ENCODE assay signal across 17 cellular contexts in the genomic region with DNA sequence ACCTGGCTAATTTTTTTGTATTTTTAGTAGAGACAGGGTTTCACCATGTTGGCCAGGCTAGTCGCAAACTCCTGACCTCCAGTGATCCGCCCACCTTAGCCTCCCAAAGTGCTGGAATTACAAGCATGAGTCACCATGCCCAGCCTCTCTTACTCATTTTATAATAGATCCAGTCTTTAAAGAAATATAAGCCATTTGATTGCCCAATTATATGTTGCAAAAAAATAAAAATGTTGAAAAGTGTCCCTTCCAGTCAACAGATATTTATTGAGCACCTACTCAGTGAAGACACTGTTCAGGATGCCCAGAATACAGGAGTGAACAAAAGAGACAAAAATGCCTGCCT. TPM values are rescaled to one million over a fixed set of nuclear protein-coding genes. Genes with fewer than 3 reads are reported as not detected.
DNase-seq lines count a peak whose midpoint lies in the region; ATAC-seq and TF ChIP-seq lines count a peak whose summit lies in the region.
"Had no signal": no experiment of that assay in that cellular context is flagged by ENCODE, and none has a peak within 500 bp of the region (broad histone marks: within the 10 kb centered on the region; RNA-seq: fewer than 3 reads in every experiment).

No MANE protein-coding gene starts in this region.

- no peaks in the 10 kb centered on the region for H3K79me1 ChIP-seq in IMR-90 (ENCODE audit: low read depth in 1 of 2, low read length in 2 of 2)

- no peaks in the 10 kb centered on the region for H3K27me3 Mint-ChIP-seq in mesothelial cell of epicardium (ENCODE audit: low read depth)
- peaks cover 11 to 12% of the 10 kb centered on the region in 2 donors for H3K27me3 Mint-ChIP-seq in natural killer cell treated with Interleukin-12 subunit alpha and Interleukin-12 subunit beta and Interleukin-15 and Interleukin-18, amount 100 ng/mL, for 72 hours

- peak; percentile 18 for DNase-seq in ACHN
- peak; percentile 70 for DNase-seq in IMR-90
- DNase-seq in amniotic epithelial cell (ENCODE audit: low read depth), result peak; percentile 74
- DNase-seq in foreskin fibroblast, result peak; percentile 64 to 78
- DNase-seq in mesothelial cell of epicardium (ENCODE audit: low spot score in 2 of 2, unreplicated experiment in 2 of 2), result no peak
- DNase-seq in SHP77 treated with DMSO at 0.1 percent for 48 hours (lab: John Stamatoyannopoulos, UW), result no peak
- no peak for DNase-seq in cortex of kidney (lab: John Stamatoyannopoulos, UW)
- DNase-seq in natural killer cell treated with Interleukin-12 subunit alpha and Interleukin-12 subunit beta and Interleukin-15 and Interleukin-18, amount 100 ng/mL, for 72 hours (ENCODE audit: low spot score), result no peak
- DNase-seq: activated CD4-positive, alpha-beta T cell treated with anti-CD3 and anti-CD28 coated beads, Interleukin-2, amount 10 ng/mL, durations not matched to agents 24 days and 14 days; activated T-cell treated with anti-CD3 and anti-CD28 coated beads, Interleukin-2, amount 50 U/mL, for 24 hours; left lung; NCI-H1048; NCI-H2107; SHP77; T-helper 9 cell had no signal

- peak overlapping the region; percentile 83 for H2BK20ac ChIP-seq in IMR-90 (ENCODE audit: low read depth, low read length)

- peaks cover 9% of the 10 kb centered on the region for H3K9me1 ChIP-seq in IMR-90 (ENCODE audit: insufficient read depth, low read length)

- no peaks in the 10 kb centered on the region for H3K36me3 Mint-ChIP-seq in mesothelial cell of epicardium
- H3K36me3 Mint-ChIP-seq in natural killer cell treated with Interleukin-12 subunit alpha and Interleukin-12 subunit beta and Interleukin-15 and Interleukin-18, amount 100 ng/mL, for 72 hours, result no peaks in the 10 kb centered on the region
- H3K36me3 Mint-ChIP-seq: activated naive CD8-positive, alpha-beta T cell had no signal

- H3K4me3 Mint-ChIP-seq in mesothelial cell of epicardium, result no peak overlapping the region
- H3K4me3 Mint-ChIP-seq in natural killer cell treated with Interleukin-12 subunit alpha and Interleukin-12 subunit beta and Interleukin-15 and Interleukin-18, amount 100 ng/mL, for 72 hours, result no peak overlapping the region
- H3K4me3 Mint-ChIP-seq: activated CD4-positive, alpha-beta T cell treated with anti-CD3 and anti-CD28 coated beads, Interleukin-2, amount 10 ng/mL, durations not matched to agents 24 days and 14 days; activated naive CD8-positive, alpha-beta T cell; activated T-cell treated with anti-CD3 and anti-CD28 coated beads, Interleukin-2, amount 50 U/mL, for 24 hours had no signal

- H4K91ac ChIP-seq in IMR-90 (ENCODE audit: insufficient read depth, low read depth, low read length), result 0 out of 2 replicates have a peak overlapping the region, but pooled peaks have one; percentile 9

- peaks cover 7% of the 10 kb centered on the region; the same call in 1 of the 2 replicates for H3K4me1 ChIP-seq in IMR-90 (ENCODE audit: control insufficient read depth, insufficient read depth, low read length)
- H3K4me1 ChIP-seq: left lung, suprapubic skin had no signal

- dilution Hi-C loops in IMR-90 (cut with HindIII; ENCODE audit: low sequenced_read_pairs, unreplicated experiment), result no loop called here

- no peaks in the 10 kb centered on the region for H3K9me3 Mint-ChIP-seq in mesothelial cell of epicardium
- no peaks in the 10 kb centered on the region for H3K9me3 Mint-ChIP-seq in natural killer cell treated with Interleukin-12 subunit alpha and Interleukin-12 subunit beta and Interleukin-15 and Interleukin-18, amount 100 ng/mL, for 72 hours
- H3K9me3 Mint-ChIP-seq: activated CD4-positive, alpha-beta T cell treated with anti-CD3 and anti-CD28 coated beads, Interleukin-2, amount 10 ng/mL, durations not matched to agents 24 days and 14 days; activated T-cell treated with anti-CD3 and anti-CD28 coated beads, Interleukin-2, amount 50 U/mL, for 24 hours had no signal

- intact Hi-C loops in IMR-90 (cut with micrococcal nuclease), result no loop called here

- CTCF ChIA-PET in IMR-90 (lab: Yijun Ruan, JAX), result no interaction called here

- H3K18ac ChIP-seq in IMR-90 (ENCODE audit: low read depth, low read length), result peak overlapping the region; percentile 61; the same call in 1 of the 2 replicates

- H2AFZ ChIP-seq in IMR-90 (replicated peaks; ENCODE audit: low read length, poor library complexity), result no peak overlapping the region

- H2AK5ac ChIP-seq in IMR-90 (ENCODE audit: low read depth, low read length), result peak overlapping the region; percentile 63; the same call in 1 of the 2 replicates

- in situ Hi-C loops in ACHN (cut with HindIII; ENCODE audit: low pct_ligation_motif_present, low pct_unique_long_range_greater_than_20kb, low sequenced_read_pairs), result no loop called here
- in situ Hi-C loops in IMR-90 (cut with MboI; ENCODE audit: low sequenced_read_pairs), result no loop called here

- no peak overlapping the region for H2AK9ac ChIP-seq in IMR-90 (replicated peaks; ENCODE audit: low read depth, low read length, poor library complexity)

- 0 out of 2 replicates have a peak overlapping the region, but pooled peaks have one; percentile 1 for H3K23ac ChIP-seq in IMR-90 (ENCODE audit: low read depth, low read length)

- TF ChIP-seq POLR2A in IMR-90 (IDR thresholded peaks at IDR 0.05; ENCODE audit: low read depth, low read length), result no peak

- H4K20me1 ChIP-seq in IMR-90 (ENCODE audit: insufficient read depth, low read length), result no peaks in the 10 kb centered on the region

- H2BK15ac ChIP-seq in IMR-90 (ENCODE audit: low read depth, low read length), result peak overlapping the region; percentile 63; the same call in 2 of the 3 replicates

- H4K8ac ChIP-seq in IMR-90 (ENCODE audit: low read depth in 2 of 2, low read length in 2 of 2), result peak overlapping the region in 1 of 2 experiments; percentile 66; a peak in 1 of 4 replicates

- no peaks in the 10 kb centered on the region for H3K36me3 ChIP-seq in IMR-90 (ENCODE audit: control insufficient read depth, insufficient read depth, low read length)
- H3K36me3 ChIP-seq: left lung, suprapubic skin had no signal

- no peak overlapping the region for H3K27ac Mint-ChIP-seq in mesothelial cell of epicardium
- H3K27ac Mint-ChIP-seq in natural killer cell treated with Interleukin-12 subunit alpha and Interleukin-12 subunit beta and Interleukin-15 and Interleukin-18, amount 100 ng/mL, for 72 hours, result no peak overlapping the region
- H3K27ac Mint-ChIP-seq: activated CD4-positive, alpha-beta T cell treated with anti-CD3 and anti-CD28 coated beads, Interleukin-2, amount 10 ng/mL, durations not matched to agents 24 days and 14 days; activated naive CD8-positive, alpha-beta T cell; activated T-cell treated with anti-CD3 and anti-CD28 coated beads, Interleukin-2, amount 50 U/mL, for 24 hours had no signal

- peak overlapping the region; percentile 78 for H2BK120ac ChIP-seq in IMR-90 (ENCODE audit: low read depth, low read length)

- 0 out of 2 replicates have a peak overlapping the region, but pooled peaks have one; percentile 81 for H3K14ac ChIP-seq in IMR-90 (replicated peaks; ENCODE audit: low read depth, low read length)

- H3K9me3 ChIP-seq in IMR-90 (ENCODE audit: control insufficient read depth, insufficient read depth, low read length), result no peaks in the 10 kb centered on the region
- H3K9me3 ChIP-seq: left lung, suprapubic skin had no signal

- no peak overlapping the region for H3K27ac ChIP-seq in IMR-90 (ENCODE audit: insufficient read depth, low read length)
- H3K27ac ChIP-seq: left lung, suprapubic skin had no signal

- H3K4ac ChIP-seq in IMR-90 (ENCODE audit: low read depth, low read length), result peak overlapping the region; percentile 49

- POLR2A ChIA-PET in IMR-90 (lab: Charles Lee; ENCODE audit: unreplicated experiment), result no interaction called here

- no TSS peak for BruUV-seq in IMR-90 (replicated peaks; lab: Mats Ljungman, UMichigan)

- H3K4me3 ChIP-seq in IMR-90 (ENCODE audit: insufficient read depth, low read depth, low read length) (no peak overlapping the region), foreskin fibroblast (ENCODE audit: low read depth in 1 of 2, low read length in 2 of 2) (no peak overlapping the region)
- H3K4me3 ChIP-seq: left lung, suprapubic skin had no signal

- H3K9ac ChIP-seq in IMR-90 (ENCODE audit: low read depth, low read length), result no peak overlapping the region

- H3K4me1 Mint-ChIP-seq in mesothelial cell of epicardium, result peaks cover 48% of the 10 kb centered on the region
- no peaks in the 10 kb centered on the region for H3K4me1 Mint-ChIP-seq in natural killer cell treated with Interleukin-12 subunit alpha and Interleukin-12 subunit beta and Interleukin-15 and Interleukin-18, amount 100 ng/mL, for 72 hours (ENCODE audit: low read depth in 2 of 2)

- peak overlapping the region; percentile 77 for H2BK5ac ChIP-seq in IMR-90 (ENCODE audit: low read depth, low read length, poor library complexity, severe bottlenecking)

- TF ChIP-seq RAD21 in IMR-90 (IDR thresholded peaks at IDR 0.05; ENCODE audit: low read length), result no peak

- H3K27me3 ChIP-seq in IMR-90 (ENCODE audit: control insufficient read depth, insufficient read depth, low read length), result no peaks in the 10 kb centered on the region
- H3K27me3 ChIP-seq: left lung, suprapubic skin had no signal

- no peak overlapping the region for H3K56ac ChIP-seq in IMR-90 (ENCODE audit: extremely low read depth, insufficient read depth, low read length)

- H3K4me2 ChIP-seq in IMR-90 (ENCODE audit: low read depth, low read length), result no peak overlapping the region

- peak; percentile 70 for ATAC-seq in IMR-90 (ENCODE audit: low read depth)
- ATAC-seq in natural killer cell treated with Interleukin-12 subunit alpha and Interleukin-12 subunit beta and Interleukin-15 and Interleukin-18, amount 100 ng/mL, for 72 hours, result no peak
- ATAC-seq: left lung had no signal

- TF ChIP-seq CTCF in IMR-90 (conservative IDR thresholded peaks at IDR 0.05; ENCODE audit: low read depth, low read length), result no peak
- TF ChIP-seq CTCF in foreskin fibroblast (IDR thresholded peaks at IDR 0.05; ENCODE audit: low read depth, low read length), result no peak
- no peak for TF ChIP-seq CTCF in mesothelial cell of epicardium (IDR thresholded peaks at IDR 0.05; ENCODE audit: unreplicated experiment)

- no peak overlapping the region for H4K5ac ChIP-seq in IMR-90 (ENCODE audit: low read depth, low read length)

- WGBS in IMR-90 (ENCODE audit: extremely low coverage in 2 of 2, insufficient read length in 1 of 2), 2 experiments, result no CpG with 5 or more reads among the region's 2 CpGs

TF ChIP-seq in IMR-90, 13 proteins besides CTCF, POLR2A, EP300 and RAD21 (continues in another document):
- TF ChIP-seq SMC3 (IDR thresholded peaks at IDR 0.05; ENCODE audit: low read depth, low read length), result no peak

RNA-seq across cellular contexts. Expression of a gene that starts 44.7 kb away (rescaled TPM):
- total RNA-seq in IMR-90 (2012; rRNA removed), result 91.9 and 112 TPM in 2 replicates
- polyA plus RNA-seq in IMR-90 (2012; rRNA removed), result 71.0 and 91.0 TPM in 2 replicates
- polyA plus RNA-seq in IMR-90 (2012; cell fraction: cytosol; rRNA removed), result 44.9 and 48.4 TPM in 2 replicates
- polyA plus RNA-seq in IMR-90 (2012; cell fraction: nucleus; rRNA removed; ENCODE audit: low replicate concordance), result 75.8 and 98.2 TPM in 2 replicates
- total RNA-seq in mesothelial cell of epicardium, result 150 to 158 TPM (median 153 TPM) in 3 replicates
- 10 to 100 TPM in 1 of 2 donors, under 1 TPM in 1; 0.52 to 11.0 TPM for total RNA-seq in natural killer cell treated with Interleukin-12 subunit alpha and Interleukin-12 subunit beta and Interleukin-15 and Interleukin-18, amount 100 ng/mL, for 72 hours

Comparison
In these comparisons a context has a peak if more than half of its experiments do, and no peak if none do; other contexts are left out.
1. DNase-seq: peak in ACHN (single experiment), IMR-90 (single experiment), amniotic epithelial cell (single experiment) and foreskin fibroblast (2 of 2); none in mesothelial cell of epicardium (0 of 2), SHP77 treated with DMSO at 0.1 percent for 48 hours (single experiment), cortex of kidney (single experiment) and natural killer cell treated with Interleukin-12 subunit alpha and Interleukin-12 subunit beta and Interleukin-15 and Interleukin-18, amount 100 ng/mL, for 72 hours (single experiment).